In genomic region chr6:136404007-136404406, GRCh38 we compare ENCODE assay signal across 27 cellular contexts.
DNase-seq lines count a peak whose midpoint lies in the region; ATAC-seq and TF ChIP-seq lines count a peak whose summit lies in the region.
"Had no signal": no experiment of that assay in that cellular context is flagged by ENCODE, and none has a peak within 500 bp of the region (broad histone marks: within the 10 kb centered on the region; RNA-seq: fewer than 3 reads in every experiment).

No MANE protein-coding gene starts in this region.

- no peak for ATAC-seq in SK-N-SH treated with all-trans-retinoic acid at 6 μM for 48 hours
- ATAC-seq in esophagus mucosa, result no peak
- no peak for ATAC-seq in HG03439 (IDR thresholded peaks at IDR 0.05; ENCODE audit: unreplicated experiment)
- ATAC-seq: left lobe of liver, Right ventricle myocardium inferior, T-helper 17 cell had no signal

- H3K36me3 Mint-ChIP-seq in progenitor cell of endocrine pancreas (ENCODE audit: insufficient read depth), result peaks cover 20% of the 10 kb centered on the region
- H3K36me3 Mint-ChIP-seq: CD4-positive, alpha-beta memory T cell; immature natural killer cell; memory B cell had no signal

- H3K27me3 ChIP-seq in SK-N-SH (ENCODE audit: insufficient read depth), result no peaks in the 10 kb centered on the region
- no peaks in the 10 kb centered on the region for H3K27me3 ChIP-seq in adrenal gland
- H3K27me3 ChIP-seq: colonic mucosa, neural progenitor cell had no signal

- H3K79me2 ChIP-seq in SK-N-SH (ENCODE audit: insufficient read depth), result no peaks in the 10 kb centered on the region

- H3K27me3 Mint-ChIP-seq in progenitor cell of endocrine pancreas, result no peaks in the 10 kb centered on the region

- H3K27ac Mint-ChIP-seq in progenitor cell of endocrine pancreas, result peak overlapping the region; percentile 51
- H3K27ac Mint-ChIP-seq: activated T-helper 1 cell treated with anti-CD3 and anti-CD28 coated beads, Interleukin-12 subunit alpha, Interleukin-12 subunit beta, Interleukin-2, Interleukin-4 antibody, amounts not matched to agents 30 ng/mL and 10 ng/mL and 1 ng/mL, durations not matched to agents 14 hours and 24 hours and 36 hours; CD4-positive, alpha-beta memory T cell; immature natural killer cell; memory B cell; neural progenitor cell; T-helper 17 cell had no signal

- POLR2A ChIA-PET in SK-N-SH (lab: Yijun Ruan, JAX), result no interaction called here

- peak overlapping the region in 1 of 2 experiments; percentile 88; a peak in 2 of 4 replicates for H3K27ac ChIP-seq in SK-N-SH (ENCODE audit: low read depth in 2 of 2, low read length in 1 of 2)
- peak overlapping the region; percentile 94 for H3K27ac ChIP-seq in cingulate gyrus (ENCODE audit: low read depth, low read length)
- H3K27ac ChIP-seq in adrenal gland, result peak overlapping the region in 2 of 5 donors; percentile 83 to 84
- H3K27ac ChIP-seq: colonic mucosa, HL-60, neural progenitor cell, parathyroid adenoma had no signal

- no peak for DNase-seq in SK-N-SH
- DNase-seq in progenitor cell of endocrine pancreas (ENCODE audit: low spot score, unreplicated experiment), result no peak
- no peak for DNase-seq in NCI-H1436 treated with DMSO at 0.1 percent for 48 hours (lab: John Stamatoyannopoulos, UW)
- no peak for DNase-seq in adrenal gland
- DNase-seq: activated CD4-positive, alpha-beta T cell treated with anti-CD3 and anti-CD28 coated beads, Interleukin-2, amount 50 U/mL, for 4 hours; activated naive CD4-positive, alpha-beta T cell treated with Interleukin-2 at 50 U/mL for 16 hours; CD4-positive, alpha-beta memory T cell; colonic mucosa; effector CD8-positive, alpha-beta T cell; GOT3; immature natural killer cell; NCI-H2081; NCI-H526 treated with DMSO at 0.1 percent for 48 hours; NK-92 treated with Interleukin-12 subunit alpha and Interleukin-12 subunit beta, amount 100 ng/mL, for 24 hours; stimulated activated CD4-positive, alpha-beta T cell treated with anti-CD3 and anti-CD28 coated beads, Interleukin-4, amount 100 ng/mL, for 1 hour; T-helper 17 cell had no signal

- TF ChIP-seq RAD21 in SK-N-SH (IDR thresholded peaks at IDR 0.05; ENCODE audit: low read length), result no peak

- H3K36me3 ChIP-seq in SK-N-SH (replicated peaks in 1 of 2; ENCODE audit: control insufficient read depth in 1 of 2, insufficient read depth in 2 of 2, low read length in 1 of 2), result no peaks in the 10 kb centered on the region
- H3K36me3 ChIP-seq in adrenal gland (replicated peaks in 1 of 2), result no peaks in the 10 kb centered on the region
- H3K36me3 ChIP-seq: colonic mucosa, neural progenitor cell had no signal

- H3K4me1 ChIP-seq in SK-N-SH (ENCODE audit: control insufficient read depth in 1 of 2, insufficient read depth in 2 of 2, low read depth in 1 of 2, low read length in 1 of 2) (peaks cover 2 to 12% of the 10 kb centered on the region in 2 experiments; a peak in 2 of 4 replicates), adrenal gland (replicated peaks in 1 of 2) (peaks cover 0 to 16% of the 10 kb centered on the region in 2 donors)
- H3K4me1 ChIP-seq: colonic mucosa, neural progenitor cell had no signal

- 64% methylated on average over 3 of the region's 3 CpGs for WGBS in SK-N-SH (ENCODE audit: low lambda C conversion rate)
- 71 to 78% (median 75%) methylated on average over 3 of the region's 3 CpGs for WGBS in adrenal gland, 4 donors

- CTCF ChIA-PET in SK-N-SH (lab: Yijun Ruan, JAX), result interaction anchor here (1.0 to 1.7 kb wide), 3 partner anchors 21 to 146 kb away, joined by 3 to 8 read pairs (median 4); partner anchors contain the start of gene MAP7

- H3F3A ChIP-seq in SK-N-SH (replicated peaks; ENCODE audit: insufficient read depth), result peaks cover 20% of the 10 kb centered on the region

- TF ChIP-seq CTCF in SK-N-SH (IDR thresholded peaks at IDR 0.05) (no peak), progenitor cell of endocrine pancreas (IDR thresholded peaks at IDR 0.05; ENCODE audit: unreplicated experiment) (no peak), adrenal gland (IDR thresholded peaks at IDR 0.05) (no peak)

- H3K9me3 ChIP-seq in SK-N-SH (no peaks in the 10 kb centered on the region), adrenal gland (replicated peaks in 1 of 3) (no peaks in the 10 kb centered on the region)
- H3K9me3 ChIP-seq: colonic mucosa had no signal

- H3K4me3 Mint-ChIP-seq in progenitor cell of endocrine pancreas (ENCODE audit: low read depth), result no peak overlapping the region
- H3K4me3 Mint-ChIP-seq: activated T-helper 1 cell treated with anti-CD3 and anti-CD28 coated beads, Interleukin-12 subunit alpha, Interleukin-12 subunit beta, Interleukin-2, Interleukin-4 antibody, amounts not matched to agents 30 ng/mL and 10 ng/mL and 1 ng/mL, durations not matched to agents 14 hours and 24 hours and 36 hours; CD4-positive, alpha-beta memory T cell; immature natural killer cell; memory B cell; neural progenitor cell; T-helper 17 cell had no signal

- H3K4me1 Mint-ChIP-seq in progenitor cell of endocrine pancreas (ENCODE audit: low read depth), result peaks cover 30% of the 10 kb centered on the region
- H3K4me1 Mint-ChIP-seq: CD4-positive, alpha-beta memory T cell; immature natural killer cell; T-helper 17 cell had no signal

- H3K9me3 Mint-ChIP-seq in progenitor cell of endocrine pancreas (ENCODE audit: low read depth), result peaks cover 9% of the 10 kb centered on the region
- H3K9me3 Mint-ChIP-seq: memory B cell, neural progenitor cell had no signal

- no peaks in the 10 kb centered on the region for H3K9me2 ChIP-seq in SK-N-SH

- no peak overlapping the region for H2AFZ ChIP-seq in SK-N-SH (ENCODE audit: low read depth)
- H2AFZ ChIP-seq: neural progenitor cell, parathyroid adenoma had no signal

- TF ChIP-seq POLR2A in adrenal gland (IDR thresholded peaks at IDR 0.05), result no peak

- no peak overlapping the region for H3K4me3 ChIP-seq in SK-N-SH (ENCODE audit: low read depth in 2 of 2, low read length in 1 of 2)
- no peak overlapping the region for H3K4me3 ChIP-seq in adrenal gland
- H3K4me3 ChIP-seq: colonic mucosa, neural progenitor cell had no signal

- no peaks in the 10 kb centered on the region for H4K20me1 ChIP-seq in SK-N-SH (ENCODE audit: insufficient read depth)

- no peak overlapping the region for H3K9ac ChIP-seq in SK-N-SH
- H3K9ac ChIP-seq: neural progenitor cell, parathyroid adenoma had no signal

- TF ChIP-seq EP300 in SK-N-SH (IDR thresholded peaks at IDR 0.05; ENCODE audit: borderline replicate concordance in 1 of 2, low read depth in 1 of 2, low read length in 1 of 2), result no peak

- intact Hi-C loops in adrenal gland (cut with DNase I), result no loop called here

- H3K4me2 ChIP-seq in SK-N-SH, result peak overlapping the region; percentile 35; the same call in 1 of the 2 replicates
- H3K4me2 ChIP-seq: neural progenitor cell had no signal

TF ChIP-seq in SK-N-SH, 30 proteins besides CTCF, POLR2A, EP300 and RAD21 (continues in another document):
- TF ChIP-seq SIN3A (IDR thresholded peaks at IDR 0.05; ENCODE audit: borderline replicate concordance, low read depth, low read length) (no peak), GATA2 (CRISPR knock-in tag; IDR thresholded peaks at IDR 0.05) (no peak), NRF1 (IDR thresholded peaks at IDR 0.05; ENCODE audit: low read depth, low read length) (no peak)

TF ChIP-seq in SK-N-SH treated with all-trans-retinoic acid at 6 μM for 48 hours, 23 proteins besides CTCF, POLR2A, EP300 and RAD21:
- TF ChIP-seq ZFP3 (CRISPR knock-in tag; IDR thresholded peaks at IDR 0.05), result no peak
- TF ChIP-seq GLIS3 (CRISPR knock-in tag; IDR thresholded peaks at IDR 0.05), result no peak
- TF ChIP-seq SNAI2 (CRISPR knock-in tag; IDR thresholded peaks at IDR 0.05), result no peak
- no peak for TF ChIP-seq ISL1 (CRISPR knock-in tag; IDR thresholded peaks at IDR 0.05)
- TF ChIP-seq, protein P1, sequence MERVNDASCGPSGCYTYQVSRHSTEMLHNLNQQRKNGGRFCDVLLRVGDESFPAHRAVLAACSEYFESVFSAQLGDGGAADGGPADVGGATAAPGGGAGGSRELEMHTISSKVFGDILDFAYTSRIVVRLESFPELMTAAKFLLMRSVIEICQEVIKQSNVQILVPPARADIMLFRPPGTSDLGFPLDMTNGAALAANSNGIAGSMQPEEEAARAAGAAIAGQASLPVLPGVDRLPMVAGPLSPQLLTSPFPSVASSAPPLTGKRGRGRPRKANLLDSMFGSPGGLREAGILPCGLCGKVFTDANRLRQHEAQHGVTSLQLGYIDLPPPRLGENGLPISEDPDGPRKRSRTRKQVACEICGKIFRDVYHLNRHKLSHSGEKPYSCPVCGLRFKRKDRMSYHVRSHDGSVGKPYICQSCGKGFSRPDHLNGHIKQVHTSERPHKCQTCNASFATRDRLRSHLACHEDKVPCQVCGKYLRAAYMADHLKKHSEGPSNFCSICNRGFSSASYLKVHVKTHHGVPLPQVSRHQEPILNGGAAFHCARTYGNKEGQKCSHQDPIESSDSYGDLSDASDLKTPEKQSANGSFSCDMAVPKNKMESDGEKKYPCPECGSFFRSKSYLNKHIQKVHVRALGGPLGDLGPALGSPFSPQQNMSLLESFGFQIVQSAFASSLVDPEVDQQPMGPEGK (CRISPR knock-in tag; IDR thresholded peaks at IDR 0.05; ENCODE audit: borderline replicate concordance), result no peak
- TF ChIP-seq RARB (CRISPR knock-in tag; IDR thresholded peaks at IDR 0.05), result no peak
- TF ChIP-seq ARNTL (CRISPR knock-in tag; IDR thresholded peaks at IDR 0.05; ENCODE audit: borderline replicate concordance, low read depth), result no peak
- no peak for TF ChIP-seq ZFP30 (CRISPR knock-in tag; IDR thresholded peaks at IDR 0.05)
- TF ChIP-seq CSDC2 (CRISPR knock-in tag; IDR thresholded peaks at IDR 0.05), result no peak
- no peak for TF ChIP-seq PPARA (CRISPR knock-in tag; IDR thresholded peaks at IDR 0.05; ENCODE audit: borderline replicate concordance)
